Comparison of ENCODE assay signal across 8 cellular contexts in the genomic region with DNA sequence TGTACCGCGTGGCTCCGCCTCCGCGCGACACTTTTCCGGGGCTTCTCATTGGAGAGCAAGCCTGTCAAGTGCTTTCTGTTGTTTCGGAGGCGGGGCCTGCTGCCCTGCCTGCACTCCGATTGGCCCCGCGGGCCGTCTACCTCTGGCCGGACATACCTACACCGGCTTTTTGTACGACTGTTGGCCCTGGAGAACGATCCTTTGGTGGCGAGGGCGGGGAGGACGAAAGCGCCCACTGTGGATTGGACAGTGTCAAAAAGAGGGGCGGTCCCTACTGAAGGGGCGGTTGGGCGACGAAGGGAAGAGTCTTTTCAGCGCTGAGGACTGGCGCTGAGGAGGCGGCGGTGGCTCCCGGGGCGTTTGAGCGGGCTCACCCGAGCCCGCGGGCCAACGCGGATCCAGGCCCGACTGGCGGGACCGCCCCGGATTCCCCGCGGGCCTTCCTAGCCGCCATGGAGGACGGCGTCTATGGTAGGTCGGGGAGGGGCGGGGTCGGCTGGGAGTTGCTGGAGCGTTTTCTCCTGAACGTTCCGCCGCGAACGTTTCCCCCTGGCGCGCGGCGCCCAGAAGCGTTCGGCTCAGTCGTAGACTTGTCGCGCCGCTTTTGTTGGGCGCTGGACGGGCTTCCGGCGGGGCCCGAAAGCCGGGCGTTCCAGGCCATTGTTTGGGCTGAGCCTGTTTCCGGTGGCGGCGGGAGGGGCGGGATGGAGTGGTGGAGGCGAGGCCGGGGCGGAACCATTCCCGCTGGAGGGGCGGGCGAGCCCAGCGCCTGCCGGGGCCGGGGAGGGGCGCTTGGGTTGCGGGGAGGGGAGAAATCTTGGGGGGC. TPM values are rescaled to one million over a fixed set of nuclear protein-coding genes. Genes with fewer than 3 reads are reported as not detected.
DNase-seq lines count a peak whose midpoint lies in the region; ATAC-seq, FAIRE-seq and TF ChIP-seq lines count a peak whose summit lies in the region.

A gene with protein sequence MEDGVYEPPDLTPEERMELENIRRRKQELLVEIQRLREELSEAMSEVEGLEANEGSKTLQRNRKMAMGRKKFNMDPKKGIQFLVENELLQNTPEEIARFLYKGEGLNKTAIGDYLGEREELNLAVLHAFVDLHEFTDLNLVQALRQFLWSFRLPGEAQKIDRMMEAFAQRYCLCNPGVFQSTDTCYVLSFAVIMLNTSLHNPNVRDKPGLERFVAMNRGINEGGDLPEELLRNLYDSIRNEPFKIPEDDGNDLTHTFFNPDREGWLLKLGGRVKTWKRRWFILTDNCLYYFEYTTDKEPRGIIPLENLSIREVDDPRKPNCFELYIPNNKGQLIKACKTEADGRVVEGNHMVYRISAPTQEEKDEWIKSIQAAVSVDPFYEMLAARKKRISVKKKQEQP (plus strand): TSS at position 314 of the 826 bp plus-strand sequence. CDS start 139 bp downstream, at position 453.

- peak within 1 kb of the TSS; percentile 98 for H3K4me3 Mint-ChIP-seq in T-helper 17 cell

- peaks cover 18% of the 10 kb centered on the region for H3K4me1 Mint-ChIP-seq in T-helper 17 cell

- ATAC-seq in GM18498 (IDR thresholded peaks at IDR 0.05; ENCODE audit: unreplicated experiment) (peak; percentile 94), HG02938 (IDR thresholded peaks at IDR 0.05; ENCODE audit: unreplicated experiment) (peak; percentile 90), T-helper 17 cell (peak; percentile 90), psoas muscle (peak; percentile 94 to 95 (median 94))

- peaks cover 2% of the 10 kb centered on the region for H3K36me3 Mint-ChIP-seq in T-helper 17 cell (ENCODE audit: low read depth)

- no peaks in the 10 kb centered on the region for H3K27me3 Mint-ChIP-seq in T-helper 17 cell

- FAIRE-seq in urothelium cell line (lab: Jason Lieb, UNC), result no peak

- H3K4me3 ChIP-seq in left ventricle myocardium inferior (peak within 1 kb of the TSS; percentile 96), psoas muscle (peak within 1 kb of the TSS; percentile 91)

- peak within 1 kb of the TSS; percentile 84 for H3K27ac Mint-ChIP-seq in T-helper 17 cell

- H3K9me3 ChIP-seq in T-helper 17 cell (ENCODE audit: control insufficient read depth, low read length, poor library complexity, severe bottlenecking) (no peaks in the 10 kb centered on the region), left ventricle myocardium inferior (replicated peaks) (no peaks in the 10 kb centered on the region), psoas muscle (no peaks in the 10 kb centered on the region)

- no peaks in the 10 kb centered on the region for H3K27me3 ChIP-seq in left ventricle myocardium inferior (ENCODE audit: low read depth)
- H3K27me3 ChIP-seq in psoas muscle (ENCODE audit: insufficient read depth in 3 of 3, low read length in 2 of 3), result no peaks in the 10 kb centered on the region

- DNase-seq in NCI-H1694 treated with DMSO at 0.1 percent for 48 hours (lab: John Stamatoyannopoulos, UW) (peak; percentile 100), T-helper 17 cell (peak; percentile 97 to 100 (median 97)), amygdala (lab: John Stamatoyannopoulos, UW) (peak; percentile 84 to 100 (median 100)), left ventricle myocardium inferior (peak; percentile 99), psoas muscle (peak; percentile 100), urothelium cell line (ENCODE audit: low spot score) (peak; percentile 98)

- 0 to 1% (median 1%) methylated on average over 60 to 87 of the region's 87 CpGs for WGBS in psoas muscle, 3 donors

- intact Hi-C loops in left ventricle myocardium inferior (cut with micrococcal nuclease), result no loop called here
- intact Hi-C loops in psoas muscle (cut with DNase I), result no loop called here

- no peak for TF ChIP-seq CTCF in left ventricle myocardium inferior (IDR thresholded peaks at IDR 0.05; ENCODE audit: borderline replicate concordance)
- TF ChIP-seq CTCF in psoas muscle (IDR thresholded peaks at IDR 0.05), result no peak

- H3K4me1 ChIP-seq in left ventricle myocardium inferior (peaks cover 33% of the 10 kb centered on the region), psoas muscle (peaks cover 12% of the 10 kb centered on the region)

- H3K36me3 ChIP-seq in left ventricle myocardium inferior, result peaks cover 41% of the 10 kb centered on the region
- peaks cover 0 to 42% of the 10 kb centered on the region in 2 donors for H3K36me3 ChIP-seq in psoas muscle (ENCODE audit: insufficient read depth in 1 of 2, low read depth in 1 of 2)

- H3K27ac ChIP-seq in left ventricle myocardium inferior (replicated peaks) (peak within 1 kb of the TSS; percentile 99), psoas muscle (peak within 1 kb of the TSS; percentile 97)

RNA-seq across cellular contexts. Expression of the gene that starts here (rescaled TPM):
- total RNA-seq in T-helper 17 cell, result 10 to 100 TPM; 42.3 to 53.4 TPM
- total RNA-seq in left ventricle myocardium inferior, result 32.1 TPM
- 10 to 100 TPM; 21.8 to 45.2 (median 29.4) TPM for total RNA-seq in psoas muscle
- polyA plus RNA-seq in psoas muscle, result 10 to 100 TPM; 36.6 to 41.0 (median 39.5) TPM

Comparison
In these comparisons a context has a peak if more than half of its experiments do, and no peak if none do; other contexts are left out.
1. Peak in every context shown above with its lines: DNase-seq, ATAC-seq, H3K4me3 ChIP-seq and H3K27ac ChIP-seq.